2 cellular contexts compared by ENCODE assay signal in genomic region chr10:51389415-51390342, GRCh38.
TF ChIP-seq lines count a peak whose summit lies in the region.

No MANE protein-coding gene starts in this region.

TF ChIP-seq in HEK293, 187 proteins besides CTCF, POLR2A, EP300 and RAD21 (continued from another document):
- TF ChIP-seq ZNF654 (tag by site-specific recombination; IDR thresholded peaks at IDR 0.05; ENCODE audit: low read depth), result peak; percentile 54
- TF ChIP-seq ZSCAN23 (tag by site-specific recombination; IDR thresholded peaks at IDR 0.05), result no peak
- TF ChIP-seq ZNF707 (tag by site-specific recombination; IDR thresholded peaks at IDR 0.05), result no peak
- TF ChIP-seq ZNF610 (tag by site-specific recombination; IDR thresholded peaks at IDR 0.05; ENCODE audit: borderline replicate concordance), result no peak
- no peak for TF ChIP-seq OSR2 (tag by site-specific recombination; IDR thresholded peaks at IDR 0.05)
- no peak for TF ChIP-seq KLF8 (tag by site-specific recombination; IDR thresholded peaks at IDR 0.05)
- TF ChIP-seq BCL6B (tag by site-specific recombination; IDR thresholded peaks at IDR 0.05), result no peak
- TF ChIP-seq ZNF660 (tag by site-specific recombination; IDR thresholded peaks at IDR 0.05), result peak; percentile 48; the same call in 1 of the 2 replicates

TF ChIP-seq in neural cell, 6 proteins besides CTCF, POLR2A, EP300 and RAD21:
- TF ChIP-seq REST (IDR thresholded peaks at IDR 0.05; ENCODE audit: borderline replicate concordance), result no peak
- TF ChIP-seq SMC3 (conservative IDR thresholded peaks at IDR 0.05; ENCODE audit: poor library complexity), result peak; percentile 36
